Comparison of ENCODE assay signal across 21 cellular contexts in genomic region chr11:82975882-82976281, GRCh38.
"Had no signal": no experiment of that assay in that cellular context is flagged by ENCODE, and none has a peak within 500 bp of the region (broad histone marks: within the 10 kb centered on the region; RNA-seq: fewer than 3 reads in every experiment).

No MANE protein-coding gene starts in this region.

- ATAC-seq: activated T-cell treated with anti-CD3 and anti-CD28 coated beads, Interleukin-2, amount 50 U/mL, for 4 hours; effector memory CD8-positive, alpha-beta T cell; esophagus mucosa; stimulated activated naive CD8-positive, alpha-beta T cell treated with anti-CD3 and anti-CD28 coated beads, Interleukin-15, Interleukin-2, amounts not matched to agents 100 U/mL and 50 U/mL, for 24 hours had no signal

- H3K4me1 Mint-ChIP-seq: neural progenitor cell had no signal

- H3K27ac ChIP-seq: breast epithelium, hepatocyte, neural progenitor cell, sigmoid colon had no signal

- H3K9me3 ChIP-seq: breast epithelium, sigmoid colon had no signal

- DNase-seq: activated CD4-positive, alpha-beta T cell treated with anti-CD3 and anti-CD28 coated beads, Interleukin-2, amount 50 U/mL, for 48 hours; activated CD8-positive, alpha-beta memory T cell treated with anti-CD3 and anti-CD28 coated beads, Interleukin-2, amount 50 U/mL, for 48 hours; activated naive CD4-positive, alpha-beta T cell; activated naive CD8-positive, alpha-beta T cell treated with anti-CD3 and anti-CD28 coated beads for 36 hours; activated T-cell treated with anti-CD3 and anti-CD28 coated beads, Interleukin-2, amount 50 U/mL, for 4 hours; amniotic stem cell; dorsolateral prefrontal cortex; effector memory CD8-positive, alpha-beta T cell; glutamatergic neuron; retina; sigmoid colon; stimulated activated CD4-positive, alpha-beta T cell treated with anti-CD3 and anti-CD28 coated beads, Interleukin-15, amount 100 ng/mL, for 24 hours; stimulated activated naive CD8-positive, alpha-beta T cell treated with anti-CD3 and anti-CD28 coated beads, Interleukin-15, Interleukin-2, amounts not matched to agents 100 U/mL and 50 U/mL, for 24 hours; T-helper 9 cell had no signal

- H3K4me3 ChIP-seq: breast epithelium, dorsolateral prefrontal cortex, hepatocyte, neural progenitor cell, sigmoid colon, smooth muscle cell had no signal

- H3K36me3 ChIP-seq: breast epithelium, neural progenitor cell had no signal

- H3K9me3 Mint-ChIP-seq: activated T-cell treated with anti-CD3 and anti-CD28 coated beads, Interleukin-2, amount 50 U/mL, for 4 hours; activated T-helper 2 cell treated with anti-CD3 and anti-CD28 coated beads, Interferon-gamma antibody, Interleukin-2, Interleukin-4, amounts not matched to agents 10 μg/mL and 5 μg/mL and 100 μg/mL, durations not matched to agents 14 hours and 24 hours and 36 hours; central memory CD8-positive, alpha-beta T cell; effector memory CD8-positive, alpha-beta T cell; neural progenitor cell had no signal

- H3K79me2 ChIP-seq: hepatocyte had no signal

- H3K4me2 ChIP-seq: hepatocyte, neural progenitor cell, smooth muscle cell had no signal

- H3K27ac Mint-ChIP-seq: activated naive CD8-positive, alpha-beta T cell treated with anti-CD3 and anti-CD28 coated beads for 36 hours; activated T-helper 2 cell treated with anti-CD3 and anti-CD28 coated beads, Interferon-gamma antibody, Interleukin-2, Interleukin-4, amounts not matched to agents 10 μg/mL and 5 μg/mL and 100 μg/mL, durations not matched to agents 14 hours and 24 hours and 36 hours; effector memory CD8-positive, alpha-beta T cell; neural progenitor cell had no signal

- H3K27me3 Mint-ChIP-seq: activated naive CD8-positive, alpha-beta T cell treated with anti-CD3 and anti-CD28 coated beads for 36 hours; central memory CD8-positive, alpha-beta T cell; effector memory CD8-positive, alpha-beta T cell had no signal

- H3K4me1 ChIP-seq: breast epithelium had no signal

- H2AFZ ChIP-seq: hepatocyte, neural progenitor cell had no signal

- H3K9ac ChIP-seq: neural progenitor cell had no signal

- H3K4me3 Mint-ChIP-seq: activated naive CD8-positive, alpha-beta T cell treated with anti-CD3 and anti-CD28 coated beads for 36 hours; activated T-cell treated with anti-CD3 and anti-CD28 coated beads, Interleukin-2, amount 50 U/mL, for 4 hours; central memory CD8-positive, alpha-beta T cell; effector memory CD8-positive, alpha-beta T cell; neural progenitor cell had no signal

- H3K27me3 ChIP-seq: breast epithelium, dorsolateral prefrontal cortex, hepatocyte, neural progenitor cell, sigmoid colon had no signal
